Comparison of ENCODE assay signal across 2 cellular contexts in genomic region chr11:65538232-65538914, GRCh38.
TF ChIP-seq lines count a peak whose summit lies in the region.

No MANE protein-coding gene starts in this region.

TF ChIP-seq in HCT116, 20 proteins besides CTCF, POLR2A, EP300 and RAD21:
- TF ChIP-seq CBX3 (IDR thresholded peaks at IDR 0.05; ENCODE audit: low read depth) (no peak), SRF (IDR thresholded peaks at IDR 0.05; ENCODE audit: low read depth) (no peak), ZNF274 (IDR thresholded peaks at IDR 0.05; ENCODE audit: low read depth, low read length) (no peak), EGR1 (IDR thresholded peaks at IDR 0.05; ENCODE audit: low read depth) (no peak), ELF1 (IDR thresholded peaks at IDR 0.05; ENCODE audit: borderline replicate concordance, low read depth) (no peak), SIN3A (IDR thresholded peaks at IDR 0.05; ENCODE audit: low read depth) (no peak), SP1 (IDR thresholded peaks at IDR 0.05; ENCODE audit: low read depth) (no peak), ZFX (IDR thresholded peaks at IDR 0.05) (no peak), ZBTB33 (IDR thresholded peaks at IDR 0.05; ENCODE audit: extremely low read depth, insufficient replicate concordance, low read length) (no peak), TCF7L2 (IDR thresholded peaks at IDR 0.05; ENCODE audit: borderline replicate concordance, extremely low read depth, insufficient read depth, insufficient read length) (no peak), POLR2AphosphoS5 (IDR thresholded peaks at IDR 0.05; ENCODE audit: low read depth, low read length) (no peak), YY1 (IDR thresholded peaks at IDR 0.05; ENCODE audit: extremely low read depth, insufficient replicate concordance, low read depth, low read length) (no peak), FOSL1 (IDR thresholded peaks at IDR 0.05; ENCODE audit: low read depth) (no peak), EZH2 (IDR thresholded peaks at IDR 0.05) (no peak), ATF3 (IDR thresholded peaks at IDR 0.05) (no peak)
- TF ChIP-seq, protein P1, sequence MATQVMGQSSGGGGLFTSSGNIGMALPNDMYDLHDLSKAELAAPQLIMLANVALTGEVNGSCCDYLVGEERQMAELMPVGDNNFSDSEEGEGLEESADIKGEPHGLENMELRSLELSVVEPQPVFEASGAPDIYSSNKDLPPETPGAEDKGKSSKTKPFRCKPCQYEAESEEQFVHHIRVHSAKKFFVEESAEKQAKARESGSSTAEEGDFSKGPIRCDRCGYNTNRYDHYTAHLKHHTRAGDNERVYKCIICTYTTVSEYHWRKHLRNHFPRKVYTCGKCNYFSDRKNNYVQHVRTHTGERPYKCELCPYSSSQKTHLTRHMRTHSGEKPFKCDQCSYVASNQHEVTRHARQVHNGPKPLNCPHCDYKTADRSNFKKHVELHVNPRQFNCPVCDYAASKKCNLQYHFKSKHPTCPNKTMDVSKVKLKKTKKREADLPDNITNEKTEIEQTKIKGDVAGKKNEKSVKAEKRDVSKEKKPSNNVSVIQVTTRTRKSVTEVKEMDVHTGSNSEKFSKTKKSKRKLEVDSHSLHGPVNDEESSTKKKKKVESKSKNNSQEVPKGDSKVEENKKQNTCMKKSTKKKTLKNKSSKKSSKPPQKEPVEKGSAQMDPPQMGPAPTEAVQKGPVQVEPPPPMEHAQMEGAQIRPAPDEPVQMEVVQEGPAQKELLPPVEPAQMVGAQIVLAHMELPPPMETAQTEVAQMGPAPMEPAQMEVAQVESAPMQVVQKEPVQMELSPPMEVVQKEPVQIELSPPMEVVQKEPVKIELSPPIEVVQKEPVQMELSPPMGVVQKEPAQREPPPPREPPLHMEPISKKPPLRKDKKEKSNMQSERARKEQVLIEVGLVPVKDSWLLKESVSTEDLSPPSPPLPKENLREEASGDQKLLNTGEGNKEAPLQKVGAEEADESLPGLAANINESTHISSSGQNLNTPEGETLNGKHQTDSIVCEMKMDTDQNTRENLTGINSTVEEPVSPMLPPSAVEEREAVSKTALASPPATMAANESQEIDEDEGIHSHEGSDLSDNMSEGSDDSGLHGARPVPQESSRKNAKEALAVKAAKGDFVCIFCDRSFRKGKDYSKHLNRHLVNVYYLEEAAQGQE (IDR thresholded peaks at IDR 0.05; ENCODE audit: low read depth): no peak
- TF ChIP-seq, protein P2, sequence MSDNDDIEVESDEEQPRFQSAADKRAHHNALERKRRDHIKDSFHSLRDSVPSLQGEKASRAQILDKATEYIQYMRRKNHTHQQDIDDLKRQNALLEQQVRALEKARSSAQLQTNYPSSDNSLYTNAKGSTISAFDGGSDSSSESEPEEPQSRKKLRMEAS (IDR thresholded peaks at IDR 0.05): no peak
TF ChIP-seq in HCT116: peak in this region for 0.

TF ChIP-seq in K562, 482 proteins besides CTCF, POLR2A, EP300 and RAD21:
- TF ChIP-seq RBM22 (IDR thresholded peaks at IDR 0.05; ENCODE audit: low read depth, low read length, poor library complexity, severe bottlenecking): peak; percentile 36
- peak; percentile 12; the same call in 1 of the 2 replicates for TF ChIP-seq POLR2G (IDR thresholded peaks at IDR 0.05; ENCODE audit: low read depth, low read length)
- peak; percentile 32; the same call in 1 of the 2 replicates for TF ChIP-seq RBFOX2 (IDR thresholded peaks at IDR 0.05; ENCODE audit: low read depth, low read length)
- no peak for TF ChIP-seq CBX1 (IDR thresholded peaks at IDR 0.05; ENCODE audit: low read depth)
